Comparison of ENCODE assay signal across 21 cellular contexts in the genomic region with DNA sequence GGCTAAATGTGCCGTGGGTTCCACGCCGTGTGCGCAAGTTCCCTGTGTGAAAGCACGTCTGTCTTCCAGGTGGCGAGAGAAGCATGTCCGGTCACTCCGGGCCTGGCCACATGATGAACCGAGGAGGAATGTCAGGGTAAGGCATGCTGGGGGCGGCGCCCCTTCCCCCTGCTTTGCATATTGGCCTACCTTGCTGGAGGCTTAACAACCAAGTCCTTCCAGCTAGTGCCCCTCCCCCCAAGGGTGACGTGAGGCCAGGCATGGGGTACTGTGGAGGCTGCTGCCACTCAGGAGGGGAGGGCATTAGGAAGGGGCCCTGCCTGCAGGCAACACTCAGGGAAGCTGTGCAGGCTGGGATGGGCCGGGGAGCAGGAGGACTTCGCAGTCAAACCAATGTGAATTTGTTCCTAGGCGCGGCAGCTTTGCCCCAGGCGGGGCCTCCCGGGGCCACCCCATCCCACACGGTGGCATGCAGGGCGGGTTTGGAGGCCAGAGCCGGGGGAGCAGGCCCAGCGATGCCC. TPM values are rescaled to one million over a fixed set of nuclear protein-coding genes. Genes with fewer than 3 reads are reported as not detected.
DNase-seq lines count a peak whose midpoint lies in the region; ATAC-seq and TF ChIP-seq lines count a peak whose summit lies in the region.
"Had no signal": no experiment of that assay in that cellular context is flagged by ENCODE, and none has a peak within 500 bp of the region (broad histone marks: within the 10 kb centered on the region; RNA-seq: fewer than 3 reads in every experiment).

No MANE protein-coding gene starts in this region.

- H3K4me1 ChIP-seq in endodermal cell (ENCODE audit: control insufficient read depth, insufficient read depth, low read length), result no peaks in the 10 kb centered on the region
- H3K4me1 ChIP-seq: left lung had no signal

- H3K4me3 ChIP-seq in endodermal cell (ENCODE audit: low read length), result no peak overlapping the region
- H3K4me3 ChIP-seq: left lung, psoas muscle had no signal

- CTCF ChIA-PET in activated naive CD4-positive, alpha-beta T cell treated with anti-CD3 and anti-CD28 coated beads, Interleukin-2, amount 10 ng/mL, durations not matched to agents 7 days and 5 days (lab: Charles Lee), result no interaction called here

- no peak for TF ChIP-seq CTCF in endodermal cell (conservative IDR thresholded peaks at IDR 0.05)
- TF ChIP-seq CTCF in mesothelial cell of epicardium (IDR thresholded peaks at IDR 0.05; ENCODE audit: unreplicated experiment), result no peak

- no peaks in the 10 kb centered on the region for H3K27me3 ChIP-seq in endodermal cell (ENCODE audit: control insufficient read depth, insufficient read depth, low read length, poor library complexity, severe bottlenecking)
- H3K27me3 ChIP-seq: left lung had no signal

- no peaks in the 10 kb centered on the region for H3K9me3 Mint-ChIP-seq in activated naive CD4-positive, alpha-beta T cell treated with anti-CD3 and anti-CD28 coated beads, Interleukin-2, amount 50 U/mL, for 24 hours
- H3K9me3 Mint-ChIP-seq in activated naive CD4-positive, alpha-beta T cell treated with anti-CD3 and anti-CD28 coated beads, Interleukin-2, amount 10 ng/mL, durations not matched to agents 7 days and 5 days, result no peaks in the 10 kb centered on the region
- H3K9me3 Mint-ChIP-seq in endodermal cell, result no peaks in the 10 kb centered on the region
- H3K9me3 Mint-ChIP-seq in mesothelial cell of epicardium, result no peaks in the 10 kb centered on the region
- H3K9me3 Mint-ChIP-seq: CD14-positive monocyte had no signal

- no peaks in the 10 kb centered on the region for H3K27me3 Mint-ChIP-seq in activated naive CD4-positive, alpha-beta T cell treated with anti-CD3 and anti-CD28 coated beads, Interleukin-2, amount 50 U/mL, for 24 hours
- H3K27me3 Mint-ChIP-seq in activated naive CD4-positive, alpha-beta T cell treated with anti-CD3 and anti-CD28 coated beads, Interleukin-2, amount 10 ng/mL, durations not matched to agents 7 days and 5 days, result no peaks in the 10 kb centered on the region
- no peaks in the 10 kb centered on the region for H3K27me3 Mint-ChIP-seq in endodermal cell (ENCODE audit: insufficient read depth)
- no peaks in the 10 kb centered on the region for H3K27me3 Mint-ChIP-seq in mesothelial cell of epicardium (ENCODE audit: low read depth)
- H3K27me3 Mint-ChIP-seq: activated naive CD8-positive, alpha-beta T cell; naive thymus-derived CD8-positive, alpha-beta T cell had no signal

- H3K4me3 Mint-ChIP-seq in activated naive CD4-positive, alpha-beta T cell treated with anti-CD3 and anti-CD28 coated beads, Interleukin-2, amount 50 U/mL, for 24 hours, result no peak overlapping the region
- no peak overlapping the region for H3K4me3 Mint-ChIP-seq in activated naive CD4-positive, alpha-beta T cell treated with anti-CD3 and anti-CD28 coated beads, Interleukin-2, amount 10 ng/mL, durations not matched to agents 7 days and 5 days
- H3K4me3 Mint-ChIP-seq in endodermal cell, result no peak overlapping the region
- no peak overlapping the region for H3K4me3 Mint-ChIP-seq in mesothelial cell of epicardium
- H3K4me3 Mint-ChIP-seq: activated naive CD8-positive, alpha-beta T cell; CD14-positive monocyte; naive thymus-derived CD8-positive, alpha-beta T cell had no signal

- no peak overlapping the region for H3K27ac ChIP-seq in endodermal cell (ENCODE audit: low read depth, low read length)
- H3K27ac ChIP-seq: HL-60, left lung, psoas muscle had no signal

- peaks cover 78% of the 10 kb centered on the region for H3K36me3 ChIP-seq in endodermal cell (ENCODE audit: control insufficient read depth, insufficient read depth, low read length)

- DNase-seq in activated naive CD4-positive, alpha-beta T cell treated with anti-CD3 and anti-CD28 coated beads, Interleukin-2, amount 10 ng/mL, durations not matched to agents 7 days and 5 days, result no peak
- DNase-seq in NCI-H526 treated with DMSO at 0.1 percent for 48 hours (lab: John Stamatoyannopoulos, UW) (peak; percentile 35), endodermal cell (peak; percentile 90), mesothelial cell of epicardium (ENCODE audit: low spot score in 2 of 2, unreplicated experiment in 2 of 2) (no peak), NCI-H1436 (lab: John Stamatoyannopoulos, UW) (no peak), NCI-H128 (lab: John Stamatoyannopoulos, UW; ENCODE audit: unreplicated experiment) (no peak)
- DNase-seq: 8988T; activated CD4-positive, alpha-beta T cell treated with anti-CD3 and anti-CD28 coated beads for 48 hours; DND-41; effector CD4-positive, alpha-beta T cell; Karpas-422; NCI-H1417 treated with DMSO at 0.1 percent for 48 hours; psoas muscle; stimulated activated naive CD4-positive, alpha-beta T cell treated with Interleukin-2 at 50 U/mL for 16 hours had no signal

- 89 to 94% methylated on average over 18 to 22 of the region's 22 CpGs for WGBS in endodermal cell (ENCODE audit: insufficient coverage in 1 of 2, insufficient read length in 1 of 2), 2 experiments

- peak overlapping the region; percentile 38 for H3K27ac Mint-ChIP-seq in activated naive CD4-positive, alpha-beta T cell treated with anti-CD3 and anti-CD28 coated beads, Interleukin-2, amount 50 U/mL, for 24 hours
- H3K27ac Mint-ChIP-seq in activated naive CD4-positive, alpha-beta T cell treated with anti-CD3 and anti-CD28 coated beads, Interleukin-2, amount 10 ng/mL, durations not matched to agents 7 days and 5 days, result no peak overlapping the region
- H3K27ac Mint-ChIP-seq in endodermal cell (peak overlapping the region; percentile 85), mesothelial cell of epicardium (peak overlapping the region; percentile 56)
- H3K27ac Mint-ChIP-seq: activated naive CD8-positive, alpha-beta T cell had no signal

- H3K9me3 ChIP-seq in endodermal cell (ENCODE audit: control insufficient read depth, low read length), result no peaks in the 10 kb centered on the region
- H3K9me3 ChIP-seq: left lung, psoas muscle had no signal

- H3K36me3 Mint-ChIP-seq in activated naive CD4-positive, alpha-beta T cell treated with anti-CD3 and anti-CD28 coated beads, Interleukin-2, amount 50 U/mL, for 24 hours, result no peaks in the 10 kb centered on the region
- H3K36me3 Mint-ChIP-seq in activated naive CD4-positive, alpha-beta T cell treated with anti-CD3 and anti-CD28 coated beads, Interleukin-2, amount 10 ng/mL, durations not matched to agents 7 days and 5 days, result peaks cover 54% of the 10 kb centered on the region
- H3K36me3 Mint-ChIP-seq in endodermal cell (ENCODE audit: low read depth) (peaks cover 74% of the 10 kb centered on the region), mesothelial cell of epicardium (peaks cover 36% of the 10 kb centered on the region)
- H3K36me3 Mint-ChIP-seq: activated naive CD8-positive, alpha-beta T cell had no signal

- no peak overlapping the region for H3K9ac ChIP-seq in endodermal cell (ENCODE audit: extremely low read depth, low read length, poor library complexity, severe bottlenecking)

- H3K4me1 Mint-ChIP-seq in activated naive CD4-positive, alpha-beta T cell treated with anti-CD3 and anti-CD28 coated beads, Interleukin-2, amount 50 U/mL, for 24 hours, result no peaks in the 10 kb centered on the region
- H3K4me1 Mint-ChIP-seq in activated naive CD4-positive, alpha-beta T cell treated with anti-CD3 and anti-CD28 coated beads, Interleukin-2, amount 10 ng/mL, durations not matched to agents 7 days and 5 days, result peaks cover 2% of the 10 kb centered on the region
- H3K4me1 Mint-ChIP-seq in endodermal cell, result peaks cover 6% of the 10 kb centered on the region
- H3K4me1 Mint-ChIP-seq in mesothelial cell of epicardium, result peaks cover 4% of the 10 kb centered on the region
- H3K4me1 Mint-ChIP-seq: CD14-positive monocyte had no signal

- no peak for ATAC-seq in HG02642 (IDR thresholded peaks at IDR 0.05; ENCODE audit: poor library complexity, unreplicated experiment)
- ATAC-seq: left lung, psoas muscle had no signal

RNA-seq across cellular contexts. Expression of a gene that starts 12.5 kb away (rescaled TPM):
- total RNA-seq in endodermal cell (10 to 100 TPM; 26.3 to 35.0 TPM), mesothelial cell of epicardium (30.0 to 32.3 TPM (median 30.7 TPM) in 3 replicates)
- polyA plus RNA-seq in endodermal cell (2013, experiment 1 of 2), result 24.6 TPM
- polyA plus RNA-seq in endodermal cell (2013, experiment 2 of 2), result 24.6 TPM

RNA-seq across cellular contexts. Expression of a gene that starts 13.0 kb away (rescaled TPM):
- total RNA-seq in endodermal cell, result 10 to 100 TPM in 1 of 2 donors, 1 to 10 TPM in 1; 7.7 to 12.7 TPM
- polyA plus RNA-seq in endodermal cell (2013, experiment 1 of 2), result 31.0 TPM
- polyA plus RNA-seq in endodermal cell (2013, experiment 2 of 2), result 29.1 TPM
- total RNA-seq in mesothelial cell of epicardium, result 15.9 to 16.7 TPM (median 16.0 TPM) in 3 replicates

RNA-seq across cellular contexts. Expression of a gene that starts 22.3 kb away (rescaled TPM):
- total RNA-seq in endodermal cell (1,000 to 10,000 TPM; 1,005 to 1,008 TPM), mesothelial cell of epicardium (947 to 1,016 TPM (median 998 TPM) in 3 replicates)
- polyA plus RNA-seq in endodermal cell (2013, experiment 1 of 2), result 886 TPM
- polyA plus RNA-seq in endodermal cell (2013, experiment 2 of 2), result 903 TPM

RNA-seq across cellular contexts. Expression of a gene that starts 44.9 kb away (rescaled TPM):
- 100 to 1,000 TPM; 130 to 153 TPM for total RNA-seq in endodermal cell
- polyA plus RNA-seq in endodermal cell (2013, experiment 1 of 2), result 105 TPM
- 88.3 TPM for polyA plus RNA-seq in endodermal cell (2013, experiment 2 of 2)
- 139 to 147 TPM (median 142 TPM) in 3 replicates for total RNA-seq in mesothelial cell of epicardium

RNA-seq across cellular contexts. Expression of a gene that starts 45.2 kb away (rescaled TPM):
- 10 to 100 TPM; 69.2 to 74.6 TPM for total RNA-seq in endodermal cell
- polyA plus RNA-seq in endodermal cell (2013, experiment 1 of 2), result 49.7 TPM
- polyA plus RNA-seq in endodermal cell (2013, experiment 2 of 2), result 37.0 TPM
- 70.5 to 80.3 TPM (median 78.4 TPM) in 3 replicates for total RNA-seq in mesothelial cell of epicardium

Comparison
In these comparisons a context has a peak if more than half of its experiments do, and no peak if none do; other contexts are left out.
1. DNase-seq: peak in NCI-H526 treated with DMSO at 0.1 percent for 48 hours (single experiment) and endodermal cell (single experiment); none in activated naive CD4-positive, alpha-beta T cell treated with anti-CD3 and anti-CD28 coated beads, Interleukin-2, amount 10 ng/mL, durations not matched to agents 7 days and 5 days (single experiment), mesothelial cell of epicardium (0 of 2), NCI-H1436 (single experiment) and NCI-H128 (single experiment).